ENCODE assay signal across 18 cellular contexts in the genomic region with DNA sequence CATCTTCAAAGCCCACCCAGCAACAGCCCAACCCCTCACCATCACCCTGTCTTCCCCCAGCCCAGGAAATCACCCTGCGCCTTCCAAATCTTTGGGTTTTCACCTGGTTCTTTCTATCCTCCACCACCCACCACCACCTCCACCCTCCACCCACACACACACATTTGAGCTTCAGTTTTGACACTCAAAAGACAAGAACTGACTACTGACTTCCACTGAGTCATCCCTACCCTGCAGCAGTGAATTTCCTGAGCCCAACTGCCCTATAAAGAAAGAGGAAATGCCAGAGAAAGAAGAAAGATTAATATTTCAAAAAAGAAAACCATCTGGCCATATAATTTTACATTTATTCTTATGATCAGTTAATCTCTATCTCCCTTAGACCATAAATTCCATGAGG.
DNase-seq lines count a peak whose midpoint lies in the region; FAIRE-seq and TF ChIP-seq lines count a peak whose summit lies in the region.
"Had no signal": no experiment of that assay in that cellular context is flagged by ENCODE, and none has a peak within 500 bp of the region (broad histone marks: within the 10 kb centered on the region; RNA-seq: fewer than 3 reads in every experiment).

No MANE protein-coding gene starts in this region.

- peaks cover 5% of the 10 kb centered on the region for H3K4me1 Mint-ChIP-seq in T-helper 2 cell treated with Interferon-gamma antibody and Interleukin-4, amounts not matched to agents 5 μg/mL and 100 μg/mL, for 36 hours (ENCODE audit: low read depth)

- peaks cover under 1% of the 10 kb centered on the region for H3K9me3 Mint-ChIP-seq in T-helper 2 cell treated with Interferon-gamma antibody and Interleukin-4, amounts not matched to agents 5 μg/mL and 100 μg/mL, for 36 hours

- H3K27ac Mint-ChIP-seq in T-helper 2 cell treated with Interferon-gamma antibody and Interleukin-4, amounts not matched to agents 5 μg/mL and 100 μg/mL, for 36 hours: no peak overlapping the region

- no peak overlapping the region for H3K4me3 ChIP-seq in bronchial epithelial cell (ENCODE audit: low read depth, low read length)
- H3K4me3 ChIP-seq: body of pancreas, right lobe of liver, tibial artery had no signal

- no peaks in the 10 kb centered on the region for H3K36me3 ChIP-seq in bronchial epithelial cell (ENCODE audit: control insufficient read depth, insufficient read depth, low read length)
- H3K36me3 ChIP-seq: right lobe of liver, tibial artery had no signal

- H3K27me3 Mint-ChIP-seq in T-helper 2 cell treated with Interferon-gamma antibody and Interleukin-4, amounts not matched to agents 5 μg/mL and 100 μg/mL, for 36 hours (ENCODE audit: low read depth): no peaks in the 10 kb centered on the region

- no peaks in the 10 kb centered on the region for H3K36me3 Mint-ChIP-seq in T-helper 2 cell treated with Interferon-gamma antibody and Interleukin-4, amounts not matched to agents 5 μg/mL and 100 μg/mL, for 36 hours (ENCODE audit: low read depth)
- H3K36me3 Mint-ChIP-seq: CD14-positive monocyte had no signal

- no peak for FAIRE-seq in bronchial epithelial cell (lab: Jason Lieb, UNC)

- H3K27me3 ChIP-seq in bronchial epithelial cell (ENCODE audit: control insufficient read depth, insufficient read depth, low read length): no peaks in the 10 kb centered on the region
- H3K27me3 ChIP-seq: body of pancreas, right lobe of liver had no signal

- peak; percentile 17 for DNase-seq in T-helper 2 cell treated with Interferon-gamma antibody and Interleukin-4, amounts not matched to agents 5 μg/mL and 100 μg/mL, for 36 hours (ENCODE audit: low spot score)
- DNase-seq in T-helper 2 cell: no peak
- peak; percentile 6 for DNase-seq in CD1c-positive myeloid dendritic cell (ENCODE audit: extremely low spot score)
- DNase-seq in NCI-H226: peak; percentile 19
- peak; percentile 33 for DNase-seq in bronchial epithelial cell (ENCODE audit: low read depth)
- DNase-seq in HuH-7.5 (ENCODE audit: low spot score): no peak
- DNase-seq in effector CD8-positive, alpha-beta T cell (lab: John Stamatoyannopoulos, UW): no peak
- DNase-seq in globus pallidus (ENCODE audit: low spot score): no peak
- DNase-seq: activated CD4-positive, CD25-positive, alpha-beta regulatory T cell treated with anti-CD3 and anti-CD28 coated beads, Interleukin-2, amount 50 U/mL, for 72 hours; activated gamma-delta T cell treated with Interleukin-2 at 50 U/mL for 16 hours; body of pancreas; hypothalamus; left colon; NCI-H2029 treated with DMSO at 0.1 percent for 48 hours; NCI-H526 treated with DMSO at 0.1 percent for 48 hours; right lobe of liver; tibial artery had no signal

- TF ChIP-seq CTCF in bronchial epithelial cell (IDR thresholded peaks at IDR 0.05; ENCODE audit: insufficient read depth, low read length, severe bottlenecking): no peak

- no peak overlapping the region for H3K4me3 Mint-ChIP-seq in T-helper 2 cell treated with Interferon-gamma antibody and Interleukin-4, amounts not matched to agents 5 μg/mL and 100 μg/mL, for 36 hours
- H3K4me3 Mint-ChIP-seq: CD14-positive monocyte had no signal

Comparison
In these comparisons a context has a peak if more than half of its experiments do, and no peak if none do; other contexts are left out.
1. DNase-seq: peak in T-helper 2 cell treated with Interferon-gamma antibody and Interleukin-4, amounts not matched to agents 5 μg/mL and 100 μg/mL, for 36 hours (single experiment), CD1c-positive myeloid dendritic cell (single experiment), NCI-H226 (single experiment) and bronchial epithelial cell (single experiment); none in T-helper 2 cell (0 of 5), HuH-7.5 (single experiment), effector CD8-positive, alpha-beta T cell (single experiment) and globus pallidus (single experiment).